Comparison of ENCODE assay signal across 17 cellular contexts in the genomic region with DNA sequence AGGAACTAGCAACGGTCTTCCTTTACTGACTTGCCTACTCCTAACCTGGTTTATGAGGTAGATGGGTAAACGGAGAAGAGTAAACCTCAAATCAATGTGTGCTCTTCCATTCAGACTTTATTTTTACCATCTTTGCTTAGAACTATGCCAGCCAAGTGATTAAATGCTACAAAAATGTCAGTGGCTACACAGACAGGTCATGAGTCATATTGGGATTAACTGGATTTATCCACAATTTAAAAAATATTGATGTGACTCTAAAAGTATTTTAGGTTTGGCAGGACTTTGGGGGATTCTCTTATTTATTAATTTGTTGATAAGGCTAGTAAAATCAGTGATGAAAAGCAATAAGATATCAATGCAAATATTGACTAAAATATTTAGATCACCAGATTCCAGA.
DNase-seq lines count a peak whose midpoint lies in the region; ATAC-seq, FAIRE-seq and TF ChIP-seq lines count a peak whose summit lies in the region.
"Had no signal": no experiment of that assay in that cellular context is flagged by ENCODE, and none has a peak within 500 bp of the region (broad histone marks: within the 10 kb centered on the region; RNA-seq: fewer than 3 reads in every experiment).

No MANE protein-coding gene starts in this region.

- no peak overlapping the region for H3K27ac Mint-ChIP-seq in activated naive CD4-positive, alpha-beta T cell treated with anti-CD3 and anti-CD28 coated beads for 36 hours
- H3K27ac Mint-ChIP-seq: CD8-positive, alpha-beta T cell; natural killer cell treated with Interleukin-12 subunit alpha and Interleukin-12 subunit beta and Interleukin-15 and Interleukin-18, amount 100 ng/mL, for 72 hours had no signal

- H3K27me3 ChIP-seq in Panc1 (ENCODE audit: control insufficient read depth, insufficient read depth, low read length) (no peaks in the 10 kb centered on the region), endothelial cell of umbilical vein (ENCODE audit: control insufficient read depth in 2 of 2, insufficient read depth in 2 of 2, low read length in 2 of 2) (no peaks in the 10 kb centered on the region), osteoblast (ENCODE audit: insufficient read depth, low read length) (no peaks in the 10 kb centered on the region)
- H3K27me3 ChIP-seq: right lobe of liver had no signal

- no peaks in the 10 kb centered on the region for H3K4me1 Mint-ChIP-seq in activated naive CD4-positive, alpha-beta T cell treated with anti-CD3 and anti-CD28 coated beads for 36 hours (ENCODE audit: low read depth)

- DNase-seq in EL (peak; percentile 79), Panc1 (ENCODE audit: low read depth, low spot score) (no peak), endothelial cell of umbilical vein (ENCODE audit: low read depth, low spot score) (no peak), osteoblast (ENCODE audit: insufficient read length, low spot score, missing footprints) (no peak), CD1c-positive myeloid dendritic cell (ENCODE audit: extremely low spot score) (no peak), NCI-H1092 (lab: John Stamatoyannopoulos, UW) (no peak), NCI-H446 (lab: John Stamatoyannopoulos, UW) (no peak)
- no peak for DNase-seq in activated naive CD4-positive, alpha-beta T cell treated with anti-CD3 and anti-CD28 coated beads for 36 hours
- DNase-seq: activated CD4-positive, alpha-beta T cell treated with anti-CD3 and anti-CD28 coated beads for 1 hour; activated T-cell treated with anti-CD3 and anti-CD28 coated beads, Interleukin-2, amount 50 U/mL, for 4 hours; anterior cingulate cortex; CD8-positive, alpha-beta T cell; NCI-H2171; right lobe of liver; stimulated activated naive CD8-positive, alpha-beta T cell treated with anti-CD3 and anti-CD28 coated beads, Interleukin-15, Interleukin-2, amounts not matched to agents 100 U/mL and 50 U/mL, for 24 hours had no signal

- H3K36me3 ChIP-seq in Panc1 (ENCODE audit: control insufficient read depth, insufficient read depth, low read length) (no peaks in the 10 kb centered on the region; the same call in 1 of the 2 replicates), endothelial cell of umbilical vein (ENCODE audit: control insufficient read depth in 2 of 2, extremely low read depth in 1 of 2, insufficient read depth in 2 of 2, low read length in 2 of 2) (no peaks in the 10 kb centered on the region), osteoblast (ENCODE audit: insufficient read depth, low read length) (no peaks in the 10 kb centered on the region)
- H3K36me3 ChIP-seq: HAP-1, right lobe of liver had no signal

- no peaks in the 10 kb centered on the region for H3K9me3 Mint-ChIP-seq in activated naive CD4-positive, alpha-beta T cell treated with anti-CD3 and anti-CD28 coated beads for 36 hours
- H3K9me3 Mint-ChIP-seq: activated T-cell treated with anti-CD3 and anti-CD28 coated beads, Interleukin-2, amount 50 U/mL, for 4 hours; CD8-positive, alpha-beta T cell; natural killer cell treated with Interleukin-12 subunit alpha and Interleukin-12 subunit beta and Interleukin-15 and Interleukin-18, amount 100 ng/mL, for 72 hours had no signal

- H3K79me2 ChIP-seq in endothelial cell of umbilical vein (ENCODE audit: control insufficient read depth, insufficient read depth, low read length): no peaks in the 10 kb centered on the region
- no peaks in the 10 kb centered on the region for H3K79me2 ChIP-seq in osteoblast (ENCODE audit: insufficient read depth, low read length)

- H3K9me3 ChIP-seq in Panc1 (ENCODE audit: control insufficient read depth, insufficient read depth, low read depth, low read length) (no peaks in the 10 kb centered on the region), endothelial cell of umbilical vein (replicated peaks; ENCODE audit: control insufficient read depth, insufficient read depth, low read length) (no peaks in the 10 kb centered on the region), osteoblast (ENCODE audit: low read depth, low read length) (no peaks in the 10 kb centered on the region)
- H3K9me3 ChIP-seq: HAP-1, right lobe of liver had no signal

- H3K4me1 ChIP-seq in Panc1 (ENCODE audit: control insufficient read depth, insufficient read depth, low read length): peaks cover 73% of the 10 kb centered on the region
- peaks cover 31% of the 10 kb centered on the region for H3K4me1 ChIP-seq in endothelial cell of umbilical vein (ENCODE audit: control insufficient read depth, extremely low read depth, insufficient read depth, low read length)
- peaks cover 46% of the 10 kb centered on the region for H3K4me1 ChIP-seq in osteoblast (ENCODE audit: insufficient read depth, low read length)
- H3K4me1 ChIP-seq: HAP-1 had no signal

- no peak for FAIRE-seq in endothelial cell of umbilical vein (lab: Jason Lieb, UNC)

- H3K4me3 ChIP-seq in Panc1 (ENCODE audit: low read depth in 2 of 2, low read length in 2 of 2) (no peak overlapping the region), endothelial cell of umbilical vein (replicated peaks in 1 of 3; ENCODE audit: insufficient read depth in 1 of 3, low read depth in 1 of 3, low read length in 3 of 3) (no peak overlapping the region), osteoblast (ENCODE audit: insufficient read depth, low read length) (no peak overlapping the region)
- H3K4me3 ChIP-seq: HAP-1, right lobe of liver had no signal

- no peak for TF ChIP-seq POLR2A in endothelial cell of umbilical vein (IDR thresholded peaks at IDR 0.05; ENCODE audit: low read depth, low read length)

- H3K4me3 Mint-ChIP-seq in activated naive CD4-positive, alpha-beta T cell treated with anti-CD3 and anti-CD28 coated beads for 36 hours: no peak overlapping the region
- H3K4me3 Mint-ChIP-seq: activated T-cell treated with anti-CD3 and anti-CD28 coated beads, Interleukin-2, amount 50 U/mL, for 4 hours; CD8-positive, alpha-beta T cell; natural killer cell treated with Interleukin-12 subunit alpha and Interleukin-12 subunit beta and Interleukin-15 and Interleukin-18, amount 100 ng/mL, for 72 hours had no signal

- H4K20me1 ChIP-seq in endothelial cell of umbilical vein (replicated peaks; ENCODE audit: control insufficient read depth, extremely low read depth, insufficient read depth, low read length) (no peaks in the 10 kb centered on the region), osteoblast (ENCODE audit: insufficient read depth, low read length) (no peaks in the 10 kb centered on the region)

- no peak overlapping the region for H3K9ac ChIP-seq in endothelial cell of umbilical vein (replicated peaks; ENCODE audit: extremely low read depth, insufficient read depth, low read length)

- no peak for ATAC-seq in Panc1
- ATAC-seq: activated T-cell treated with anti-CD3 and anti-CD28 coated beads, Interleukin-2, amount 50 U/mL, for 4 hours; CD8-positive, alpha-beta T cell; natural killer cell treated with Interleukin-12 subunit alpha and Interleukin-12 subunit beta and Interleukin-15 and Interleukin-18, amount 100 ng/mL, for 72 hours; stimulated activated naive CD8-positive, alpha-beta T cell treated with anti-CD3 and anti-CD28 coated beads, Interleukin-15, Interleukin-2, amounts not matched to agents 100 U/mL and 50 U/mL, for 24 hours had no signal

- no peaks in the 10 kb centered on the region for H3K27me3 Mint-ChIP-seq in activated naive CD4-positive, alpha-beta T cell treated with anti-CD3 and anti-CD28 coated beads for 36 hours (ENCODE audit: low read depth)
- H3K27me3 Mint-ChIP-seq: natural killer cell treated with Interleukin-12 subunit alpha and Interleukin-12 subunit beta and Interleukin-15 and Interleukin-18, amount 100 ng/mL, for 72 hours had no signal

- H3K36me3 Mint-ChIP-seq in activated naive CD4-positive, alpha-beta T cell treated with anti-CD3 and anti-CD28 coated beads for 36 hours (ENCODE audit: low read depth): no peaks in the 10 kb centered on the region
- H3K36me3 Mint-ChIP-seq: CD8-positive, alpha-beta T cell; natural killer cell treated with Interleukin-12 subunit alpha and Interleukin-12 subunit beta and Interleukin-15 and Interleukin-18, amount 100 ng/mL, for 72 hours had no signal

- H2AFZ ChIP-seq in endothelial cell of umbilical vein (ENCODE audit: low read depth, low read length) (no peak overlapping the region), osteoblast (ENCODE audit: low read length) (no peak overlapping the region)

- H3K4me2 ChIP-seq in endothelial cell of umbilical vein (ENCODE audit: insufficient read depth, low read length) (no peak overlapping the region), osteoblast (ENCODE audit: insufficient read depth, low read length) (peak overlapping the region; percentile 26)

- in situ Hi-C loops in Panc1 (cut with HindIII; ENCODE audit: low pct_unique_long_range_greater_than_20kb, low sequenced_read_pairs): no loop called here

- POLR2A ChIA-PET in Panc1 (lab: Charles Lee): no interaction called here
- POLR2A ChIA-PET in endothelial cell of umbilical vein (lab: Charles Lee): no interaction called here

- dilution Hi-C loops in endothelial cell of umbilical vein (cut with MboI; ENCODE audit: extremely low pct_ligation_motif_present, low sequenced_read_pairs): no loop called here

- H3K9me1 ChIP-seq in endothelial cell of umbilical vein (replicated peaks; ENCODE audit: control insufficient read depth, extremely low read depth, insufficient read depth, low read length): peaks cover 4% of the 10 kb centered on the region

- H3K27ac ChIP-seq in Panc1 (ENCODE audit: low read length): peak overlapping the region; percentile 100
- no peak overlapping the region for H3K27ac ChIP-seq in endothelial cell of umbilical vein (ENCODE audit: insufficient read depth, low read depth, low read length)
- H3K27ac ChIP-seq in osteoblast (ENCODE audit: low read depth, low read length): peak overlapping the region; percentile 77
- H3K27ac ChIP-seq: right lobe of liver had no signal

- intact Hi-C loops in Panc1 (cut with micrococcal nuclease; ENCODE audit: unreplicated experiment): loop anchor here (5.0 to 10.0 kb wide), 3 partner anchors 110 to 690 kb away; no protein-coding TSS in a partner anchor
- intact Hi-C loops in endothelial cell of umbilical vein (cut with micrococcal nuclease): no loop called here
- intact Hi-C loops in activated naive CD4-positive, alpha-beta T cell treated with anti-CD3 and anti-CD28 coated beads for 36 hours (cut with micrococcal nuclease): no loop called here

- CTCF ChIA-PET in Panc1 (lab: Charles Lee): no interaction called here
- CTCF ChIA-PET in endothelial cell of umbilical vein (lab: Charles Lee): no interaction called here
- CTCF ChIA-PET in activated naive CD4-positive, alpha-beta T cell treated with anti-CD3 and anti-CD28 coated beads for 36 hours (lab: Charles Lee): no interaction called here

- TF ChIP-seq CTCF in Panc1 (IDR thresholded peaks at IDR 0.05) (no peak), endothelial cell of umbilical vein (IDR thresholded peaks at IDR 0.05; ENCODE audit: extremely low read depth in 1 of 2, insufficient read depth in 1 of 2, low read depth in 1 of 2, low read length in 2 of 2) (no peak), osteoblast (IDR thresholded peaks at IDR 0.05; ENCODE audit: extremely low read depth, low read depth, low read length) (no peak)

- BruUV-seq in Panc1 (replicated peaks; lab: Mats Ljungman, UMichigan) (no TSS peak), endothelial cell of umbilical vein (replicated peaks; lab: Mats Ljungman, UMichigan) (no TSS peak)

TF ChIP-seq in endothelial cell of umbilical vein, 7 proteins besides CTCF, POLR2A, EP300 and RAD21 (continues in another document):
- TF ChIP-seq FOS (IDR thresholded peaks at IDR 0.05; ENCODE audit: borderline replicate concordance, insufficient read depth, low read length) (peak; percentile 66), GATA2 (IDR thresholded peaks at IDR 0.05; ENCODE audit: insufficient read depth, insufficient read length, low read depth, low read length) (no peak)
